Comparison of ENCODE assay signal across 11 cellular contexts in the genomic region with DNA sequence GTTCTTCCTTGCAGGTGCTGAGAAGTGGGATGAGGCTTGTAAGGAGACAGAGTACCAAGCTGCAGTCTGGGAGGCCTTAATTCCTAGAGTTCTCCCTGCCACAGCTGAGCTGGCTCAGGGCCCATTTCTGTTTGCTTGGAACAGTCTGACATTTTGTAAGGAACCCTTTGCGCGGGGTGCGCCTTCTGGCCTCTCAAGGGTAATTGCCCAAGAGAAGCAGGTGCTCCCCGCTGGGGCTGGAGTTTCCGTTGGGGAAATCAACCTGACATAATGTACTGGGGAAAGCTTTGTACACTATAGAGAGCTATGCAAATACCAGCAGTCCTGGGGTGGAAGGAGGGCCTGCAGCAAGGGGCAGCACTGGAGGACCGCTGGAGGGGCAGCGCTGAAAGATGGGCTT.
DNase-seq lines count a peak whose midpoint lies in the region; ATAC-seq and TF ChIP-seq lines count a peak whose summit lies in the region.
"Had no signal": no experiment of that assay in that cellular context is flagged by ENCODE, and none has a peak within 500 bp of the region (broad histone marks: within the 10 kb centered on the region; RNA-seq: fewer than 3 reads in every experiment).

No MANE protein-coding gene starts in this region.

- H3K4me1 ChIP-seq in breast epithelium (peaks cover 12 to 41% of the 10 kb centered on the region in 2 donors), upper lobe of right lung (peaks cover 39% of the 10 kb centered on the region), adrenal gland (replicated peaks in 1 of 2) (peaks cover 14 to 31% of the 10 kb centered on the region in 2 donors), esophagus squamous epithelium (peaks cover 30 to 60% (median 39%) of the 10 kb centered on the region in 3 donors)

- H3K4me1 Mint-ChIP-seq in MCF 10A (ENCODE audit: insufficient read depth, unreplicated experiment), result peaks cover 76% of the 10 kb centered on the region
- H3K4me1 Mint-ChIP-seq in activated CD8-positive, alpha-beta memory T cell treated with anti-CD3 and anti-CD28 coated beads, Interleukin-2, amount 10 ng/mL, durations not matched to agents 7 days and 5 days, result peaks cover 10% of the 10 kb centered on the region

- no peaks in the 10 kb centered on the region for H3K27me3 Mint-ChIP-seq in MCF 10A (ENCODE audit: insufficient read depth, unreplicated experiment)
- no peaks in the 10 kb centered on the region for H3K27me3 Mint-ChIP-seq in activated CD8-positive, alpha-beta memory T cell treated with anti-CD3 and anti-CD28 coated beads, Interleukin-2, amount 10 ng/mL, durations not matched to agents 7 days and 5 days

- DNase-seq in MCF 10A (ENCODE audit: unreplicated experiment), result peak; percentile 66
- DNase-seq in breast epithelium (ENCODE audit: low spot score in 2 of 2), result no peak
- DNase-seq in NCI-H510A (lab: John Stamatoyannopoulos, UW), result peak; percentile 62
- peak; percentile 44 for DNase-seq in left kidney (ENCODE audit: low read depth, low spot score)
- DNase-seq in upper lobe of right lung, result peak; percentile 86
- DNase-seq in adrenal gland, result no peak
- no peak for DNase-seq in esophagus squamous epithelium (lab: John Stamatoyannopoulos, UW)
- DNase-seq in activated CD8-positive, alpha-beta memory T cell treated with anti-CD3 and anti-CD28 coated beads, Interleukin-2, amount 10 ng/mL, durations not matched to agents 7 days and 5 days, result no peak
- DNase-seq: activated T-cell treated with anti-CD3 and anti-CD28 coated beads, Interleukin-2, amount 50 U/mL, for 4 hours had no signal

- H3K9me3 Mint-ChIP-seq in MCF 10A (ENCODE audit: unreplicated experiment), result no peaks in the 10 kb centered on the region
- H3K9me3 Mint-ChIP-seq in activated CD8-positive, alpha-beta memory T cell treated with anti-CD3 and anti-CD28 coated beads, Interleukin-2, amount 10 ng/mL, durations not matched to agents 7 days and 5 days (ENCODE audit: low read depth), result no peaks in the 10 kb centered on the region
- H3K9me3 Mint-ChIP-seq: activated T-cell treated with anti-CD3 and anti-CD28 coated beads, Interleukin-2, amount 50 U/mL, for 4 hours; WTC11 had no signal

- BruUV-seq in MCF 10A (replicated peaks; lab: Mats Ljungman, UMichigan), result no TSS peak

- H3K36me3 ChIP-seq in breast epithelium (no peaks in the 10 kb centered on the region), upper lobe of right lung (no peaks in the 10 kb centered on the region), adrenal gland (replicated peaks in 1 of 2) (no peaks in the 10 kb centered on the region), esophagus squamous epithelium (no peaks in the 10 kb centered on the region)
- H3K36me3 ChIP-seq: SJSA1 had no signal

- no peaks in the 10 kb centered on the region for H3K9me3 ChIP-seq in breast epithelium
- H3K9me3 ChIP-seq in upper lobe of right lung, result no peaks in the 10 kb centered on the region
- H3K9me3 ChIP-seq in adrenal gland (replicated peaks in 1 of 3), result no peaks in the 10 kb centered on the region
- no peaks in the 10 kb centered on the region for H3K9me3 ChIP-seq in esophagus squamous epithelium
- H3K9me3 ChIP-seq: SJSA1 had no signal

- POLR2A ChIA-PET in MCF 10A (lab: Yijun Ruan, JAX), result interaction anchor here (0.6 kb wide), 1 partner anchor 13 kb away, joined by 3 read pairs; no protein-coding TSS in a partner anchor

- no peak for TF ChIP-seq POLR2A in breast epithelium (IDR thresholded peaks at IDR 0.05)
- TF ChIP-seq POLR2A in adrenal gland (IDR thresholded peaks at IDR 0.05), result no peak
- no peak for TF ChIP-seq POLR2A in esophagus squamous epithelium (IDR thresholded peaks at IDR 0.05)

- no peak overlapping the region for H3K27ac Mint-ChIP-seq in MCF 10A (ENCODE audit: low read depth, unreplicated experiment)
- no peak overlapping the region for H3K27ac Mint-ChIP-seq in activated CD8-positive, alpha-beta memory T cell treated with anti-CD3 and anti-CD28 coated beads, Interleukin-2, amount 10 ng/mL, durations not matched to agents 7 days and 5 days
- H3K27ac Mint-ChIP-seq: WTC11 had no signal

- H3K4me3 ChIP-seq in breast epithelium (no peak overlapping the region), upper lobe of right lung (no peak overlapping the region), adrenal gland (no peak overlapping the region), esophagus squamous epithelium (no peak overlapping the region)
- H3K4me3 ChIP-seq: SJSA1 had no signal

- TF ChIP-seq CTCF in MCF 10A (IDR thresholded peaks at IDR 0.05; ENCODE audit: unreplicated experiment) (no peak), breast epithelium (IDR thresholded peaks at IDR 0.05) (no peak), upper lobe of right lung (IDR thresholded peaks at IDR 0.05) (no peak), adrenal gland (IDR thresholded peaks at IDR 0.05) (no peak), esophagus squamous epithelium (IDR thresholded peaks at IDR 0.05) (no peak)

- H3K27me3 ChIP-seq in breast epithelium (no peaks in the 10 kb centered on the region), upper lobe of right lung (no peaks in the 10 kb centered on the region), adrenal gland (no peaks in the 10 kb centered on the region), esophagus squamous epithelium (no peaks in the 10 kb centered on the region)
- H3K27me3 ChIP-seq: SJSA1 had no signal

- H3K27ac ChIP-seq in breast epithelium (no peak overlapping the region), upper lobe of right lung (no peak overlapping the region), adrenal gland (no peak overlapping the region), esophagus squamous epithelium (no peak overlapping the region)
- H3K27ac ChIP-seq: SJSA1 had no signal

- no peaks in the 10 kb centered on the region for H3K36me3 Mint-ChIP-seq in MCF 10A (ENCODE audit: insufficient read depth, unreplicated experiment)
- H3K36me3 Mint-ChIP-seq in activated CD8-positive, alpha-beta memory T cell treated with anti-CD3 and anti-CD28 coated beads, Interleukin-2, amount 10 ng/mL, durations not matched to agents 7 days and 5 days, result no peaks in the 10 kb centered on the region
- H3K36me3 Mint-ChIP-seq: WTC11 had no signal

- intact Hi-C loops in MCF 10A (cut with micrococcal nuclease) (no loop called here), breast epithelium (cut with DNase I; ENCODE audit: low total_unique reads) (no loop called here), upper lobe of right lung (cut with DNase I) (no loop called here), adrenal gland (cut with DNase I) (loop anchor here in 1 of 2 donors (5.0 kb wide), 1 partner anchor 387 kb away; no protein-coding TSS in a partner anchor), esophagus squamous epithelium (cut with DNase I) (loop anchor here (10.0 kb wide), 1 partner anchor 390 kb away; no protein-coding TSS in a partner anchor)

- no peak overlapping the region for H3K4me3 Mint-ChIP-seq in MCF 10A (ENCODE audit: unreplicated experiment)
- no peak overlapping the region for H3K4me3 Mint-ChIP-seq in activated CD8-positive, alpha-beta memory T cell treated with anti-CD3 and anti-CD28 coated beads, Interleukin-2, amount 10 ng/mL, durations not matched to agents 7 days and 5 days
- H3K4me3 Mint-ChIP-seq: activated T-cell treated with anti-CD3 and anti-CD28 coated beads, Interleukin-2, amount 50 U/mL, for 4 hours; WTC11 had no signal

- 93 to 97% (median 95%) methylated on average over 6 to 7 of the region's 7 CpGs for WGBS in adrenal gland, 4 donors
- WGBS in esophagus squamous epithelium, 2 donors, result 85 to 92% methylated on average over 2 to 6 of the region's 7 CpGs

- CTCF ChIA-PET in MCF 10A (lab: Yijun Ruan, JAX), result interaction anchor here (0.8 to 1.7 kb wide), 2 partner anchors 39 to 313 kb away, joined by 3 to 6 read pairs; no protein-coding TSS in a partner anchor
- CTCF ChIA-PET in activated CD8-positive, alpha-beta memory T cell treated with anti-CD3 and anti-CD28 coated beads, Interleukin-2, amount 10 ng/mL, durations not matched to agents 7 days and 5 days (lab: Charles Lee), result no interaction called here

- ATAC-seq in upper lobe of right lung, result peak; percentile 40
- no peak for ATAC-seq in activated CD8-positive, alpha-beta memory T cell treated with anti-CD3 and anti-CD28 coated beads, Interleukin-2, amount 10 ng/mL, durations not matched to agents 7 days and 5 days
- ATAC-seq: activated T-cell treated with anti-CD3 and anti-CD28 coated beads, Interleukin-2, amount 50 U/mL, for 4 hours; WTC11 had no signal

Comparison
In these comparisons a context has a peak if more than half of its experiments do, and no peak if none do; other contexts are left out.
1. DNase-seq: peak in MCF 10A (single experiment), NCI-H510A (single experiment), left kidney (single experiment) and upper lobe of right lung (single experiment); none in breast epithelium (0 of 2), adrenal gland (0 of 7), esophagus squamous epithelium (single experiment) and activated CD8-positive, alpha-beta memory T cell treated with anti-CD3 and anti-CD28 coated beads, Interleukin-2, amount 10 ng/mL, durations not matched to agents 7 days and 5 days (single experiment).